In the genomic region with DNA sequence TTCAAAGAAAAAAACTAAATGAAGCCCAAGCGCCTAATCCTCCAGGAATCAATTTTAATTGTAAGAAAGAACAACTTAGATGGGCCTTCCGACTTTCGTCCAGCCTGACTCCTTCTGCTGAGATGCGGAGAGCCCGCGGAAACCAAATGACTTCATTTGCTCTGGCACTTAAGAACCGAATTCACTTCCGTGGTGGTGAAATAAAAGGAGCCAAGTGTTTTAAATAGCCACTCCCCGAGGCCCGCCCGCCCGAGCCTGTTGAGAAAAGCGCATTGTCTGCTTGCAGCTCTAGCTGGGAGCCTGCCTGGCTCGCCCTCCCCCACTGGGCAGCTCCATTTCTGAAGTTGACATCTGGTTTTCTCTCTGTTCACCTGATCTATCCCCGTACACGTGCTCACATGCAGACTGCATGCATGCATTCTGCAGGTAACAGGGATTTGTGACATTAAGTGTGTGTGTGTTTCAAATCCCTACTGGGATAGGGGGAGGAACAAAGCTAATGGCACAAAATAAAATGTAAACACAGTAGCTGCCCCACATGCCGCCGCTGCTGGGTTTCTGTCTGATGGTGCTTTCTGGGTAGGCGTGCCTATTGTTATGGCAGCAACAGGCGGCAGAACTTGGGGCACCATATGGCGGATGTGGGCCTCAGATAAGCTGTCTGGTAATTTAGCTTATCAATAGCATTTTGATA, we compare ENCODE assay signal across 8 cellular contexts. TPM values are rescaled to one million over a fixed set of nuclear protein-coding genes. Genes with fewer than 3 reads are reported as not detected.
A peak's percentile ranks its signal among the peaks of the same experiment; 100 is the strongest.
DNase-seq lines count a peak whose midpoint lies in the region; ATAC-seq and TF ChIP-seq lines count a peak whose summit lies in the region.

No MANE protein-coding gene starts in this region.

- ATAC-seq in HG03045 (IDR thresholded peaks at IDR 0.05; ENCODE audit: unreplicated experiment) (no peak), GM18519 (IDR thresholded peaks at IDR 0.05; ENCODE audit: low FRiP score, unreplicated experiment) (no peak), HG03354 (IDR thresholded peaks at IDR 0.05; ENCODE audit: poor library complexity, severe bottlenecking, unreplicated experiment) (no peak)

- no peak for TF ChIP-seq CTCF in fibroblast of mammary gland (conservative IDR thresholded peaks at IDR 0.05; ENCODE audit: control insufficient read depth, insufficient read depth, low read depth, low read length)

- peak overlapping the region; percentile 5 for H3K4me3 ChIP-seq in fibroblast of mammary gland (ENCODE audit: control insufficient read depth, low read depth, low read length)

- DNase-seq in DMS 273 treated with DMSO at 0.1 percent for 48 hours (lab: John Stamatoyannopoulos, UW) (peak; percentile 75), NCI-H1105 treated with DMSO at 0.1 percent for 48 hours (lab: John Stamatoyannopoulos, UW) (peak; percentile 97), T-helper 9 cell (peak; percentile 3), fibroblast of mammary gland (ENCODE audit: low read depth) (peak; percentile 92), myocyte (ENCODE audit: low read depth) (peak; percentile 91)

RNA-seq across cellular contexts. Expression of a gene that starts 6.2 kb away (rescaled TPM):
- 131 and 136 TPM in 2 replicates for total RNA-seq in myocyte
- polyA plus RNA-seq in myocyte (2012) = 68.1 TPM

Comparison
In these comparisons a context has a peak if more than half of its experiments do, and no peak if none do; other contexts are left out.
1. DNase-seq: peak in every context shown above with its lines; median percentile 97 in NCI-H1105 treated with DMSO at 0.1 percent for 48 hours; 92 in fibroblast of mammary gland; 91 in myocyte; 75 in DMS 273 treated with DMSO at 0.1 percent for 48 hours; 3 in T-helper 9 cell.